1 cellular context compared by ENCODE assay signal in genomic region chr11:36295926-36296325, GRCh38.
TF ChIP-seq lines count a peak whose summit lies in the region.

Gene PRR5L (plus strand): TSS chr11:36296288. CDS start chr11:36401122, 104,834 bp downstream.

TF ChIP-seq in GM23338, 12 proteins besides CTCF, POLR2A, EP300 and RAD21 (continued from another document):
- TF ChIP-seq ZNF462 (CRISPR knock-in tag; IDR thresholded peaks at IDR 0.05), result no peak
- no peak for TF ChIP-seq EZH2phosphoT487 (IDR thresholded peaks at IDR 0.05; ENCODE audit: unreplicated experiment)
TF ChIP-seq in GM23338: peak in this region for 0.
